In genomic region chr3:112675943-112676530, GRCh38 we compare ENCODE assay signal across 9 cellular contexts. TPM values are rescaled to one million over a fixed set of nuclear protein-coding genes. Genes with fewer than 3 reads are reported as not detected.
A peak's percentile ranks its signal among the peaks of the same experiment; 100 is the strongest.
DNase-seq lines count a peak whose midpoint lies in the region; ATAC-seq and TF ChIP-seq lines count a peak whose summit lies in the region.
"Had no signal": no experiment of that assay in that cellular context is flagged by ENCODE, and none has a peak within 500 bp of the region (broad histone marks: within the 10 kb centered on the region; RNA-seq: fewer than 3 reads in every experiment).

No MANE protein-coding gene starts in this region.

- no peak overlapping the region for H2AFZ ChIP-seq in mesenchymal stem cell (ENCODE audit: low read depth, low read length)

- H3K18ac ChIP-seq in mesenchymal stem cell (ENCODE audit: low read depth in 1 of 2, low read length in 2 of 2) (peak overlapping the region in 1 of 2 experiments; percentile 45), mesendoderm (ENCODE audit: low read length) (no peak overlapping the region)

- H3K27me3 ChIP-seq in CD4-positive, CD25-positive, alpha-beta regulatory T cell (ENCODE audit: control insufficient read depth, insufficient read depth, low read length) = no peaks in the 10 kb centered on the region
- H3K27me3 ChIP-seq in mesenchymal stem cell (ENCODE audit: control insufficient read depth in 1 of 2, insufficient read depth in 1 of 2, low read length in 2 of 2) = no peaks in the 10 kb centered on the region
- no peaks in the 10 kb centered on the region for H3K27me3 ChIP-seq in mesendoderm (ENCODE audit: insufficient read depth, low read length, poor library complexity)

- H3K36me3 Mint-ChIP-seq in CD4-positive, CD25-positive, alpha-beta regulatory T cell = no peaks in the 10 kb centered on the region
- no peaks in the 10 kb centered on the region for H3K36me3 Mint-ChIP-seq in activated CD4-positive, alpha-beta memory T cell treated with anti-CD3 and anti-CD28 coated beads for 36 hours

- no peak overlapping the region for H4K91ac ChIP-seq in mesenchymal stem cell (ENCODE audit: low read length)

- H3K79me2 ChIP-seq in mesendoderm (ENCODE audit: control insufficient read depth, insufficient read depth, low read length) = no peaks in the 10 kb centered on the region

- H3K4me2 ChIP-seq in mesenchymal stem cell (ENCODE audit: low read length, poor library complexity, severe bottlenecking) (no peak overlapping the region), mesendoderm (ENCODE audit: low read length) (no peak overlapping the region)

- H4K8ac ChIP-seq in mesenchymal stem cell (ENCODE audit: low read length) (peak overlapping the region; percentile 48), mesendoderm (ENCODE audit: low read depth, low read length) (no peak overlapping the region)

- H2AK5ac ChIP-seq in mesenchymal stem cell (ENCODE audit: low read length, severe bottlenecking) (peak overlapping the region; percentile 81), mesendoderm (ENCODE audit: low read length) (no peak overlapping the region)

- no peak overlapping the region for H2BK5ac ChIP-seq in mesenchymal stem cell (ENCODE audit: low read depth, low read length, poor library complexity, severe bottlenecking)
- no peak overlapping the region for H2BK5ac ChIP-seq in mesendoderm (ENCODE audit: low read length)

- H3K27ac ChIP-seq in CD4-positive, CD25-positive, alpha-beta regulatory T cell (ENCODE audit: insufficient read depth, low read length, poor library complexity, severe bottlenecking) = peak overlapping the region; percentile 74
- H3K27ac ChIP-seq in HEK293 (ENCODE audit: extremely low read depth, low read depth, low read length) = no peak overlapping the region
- H3K27ac ChIP-seq in mesenchymal stem cell (ENCODE audit: low read length, poor library complexity, severe bottlenecking) = peak overlapping the region; percentile 98
- no peak overlapping the region for H3K27ac ChIP-seq in mesendoderm (ENCODE audit: low read depth, low read length)

- H3K4me1 ChIP-seq in CD4-positive, CD25-positive, alpha-beta regulatory T cell (ENCODE audit: control insufficient read depth, insufficient read depth, low read length, poor library complexity, severe bottlenecking) = peaks cover 34% of the 10 kb centered on the region
- peaks cover 5% of the 10 kb centered on the region; the same call in 1 of the 2 replicates for H3K4me1 ChIP-seq in HEK293 (ENCODE audit: control insufficient read depth, insufficient read depth, low read length)
- H3K4me1 ChIP-seq in mesenchymal stem cell (ENCODE audit: control insufficient read depth, insufficient read depth, low read depth, low read length) = peaks cover 9% of the 10 kb centered on the region
- H3K4me1 ChIP-seq in mesendoderm (ENCODE audit: control insufficient read depth, low read depth, low read length) = no peaks in the 10 kb centered on the region

- H3K9me3 Mint-ChIP-seq in CD4-positive, CD25-positive, alpha-beta regulatory T cell = peaks cover 0 to 1% (median 0%) of the 10 kb centered on the region in 7 donors
- no peaks in the 10 kb centered on the region for H3K9me3 Mint-ChIP-seq in activated CD4-positive, alpha-beta memory T cell treated with anti-CD3 and anti-CD28 coated beads for 36 hours

- H3K4me3 ChIP-seq in CD4-positive, CD25-positive, alpha-beta regulatory T cell (ENCODE audit: low read depth, low read length) = peak overlapping the region; percentile 45
- H3K4me3 ChIP-seq in HEK293 (ENCODE audit: low read depth, low read length) = no peak overlapping the region
- H3K4me3 ChIP-seq in mesenchymal stem cell (ENCODE audit: insufficient read depth in 1 of 2, low read depth in 1 of 2, low read length in 2 of 2) = peak overlapping the region in 1 of 2 experiments; percentile 9
- H3K4me3 ChIP-seq in mesendoderm (ENCODE audit: low read length) = no peak overlapping the region

- peak overlapping the region; percentile 46 to 59 (median 54) for H3K4me3 Mint-ChIP-seq in CD4-positive, CD25-positive, alpha-beta regulatory T cell
- H3K4me3 Mint-ChIP-seq in activated CD4-positive, alpha-beta memory T cell treated with anti-CD3 and anti-CD28 coated beads for 36 hours = peak overlapping the region; percentile 14

- H3K4me1 Mint-ChIP-seq in CD4-positive, CD25-positive, alpha-beta regulatory T cell = peaks cover 23 to 63% (median 37%) of the 10 kb centered on the region in 4 donors
- peaks cover 57% of the 10 kb centered on the region for H3K4me1 Mint-ChIP-seq in activated CD4-positive, alpha-beta memory T cell treated with anti-CD3 and anti-CD28 coated beads for 36 hours (ENCODE audit: low read depth)

- H2BK120ac ChIP-seq in mesenchymal stem cell (ENCODE audit: low read depth, low read length) (no peak overlapping the region), mesendoderm (ENCODE audit: low read depth, low read length) (no peak overlapping the region)

- H2BK15ac ChIP-seq in mesenchymal stem cell (ENCODE audit: low read depth, poor library complexity, severe bottlenecking) = peak overlapping the region; percentile 48
- no peak overlapping the region for H2BK15ac ChIP-seq in mesendoderm (replicated peaks; ENCODE audit: low read depth)

- TF ChIP-seq CTCF in HEK293 (tag by site-specific recombination; IDR thresholded peaks at IDR 0.05) = no peak

- no peak overlapping the region for H3K23ac ChIP-seq in mesenchymal stem cell (ENCODE audit: low read length in 2 of 2)
- H3K23ac ChIP-seq in mesendoderm (ENCODE audit: low read length) = no peak overlapping the region

- DNase-seq in CD4-positive, CD25-positive, alpha-beta regulatory T cell = peak in 1 of 3 donors; percentile 44
- DNase-seq in activated CD4-positive, alpha-beta memory T cell treated with anti-CD3 and anti-CD28 coated beads for 36 hours = no peak
- DNase-seq in mesenchymal stem cell (no peak), HuH-7 (ENCODE audit: low spot score) (no peak), mesendoderm (no peak), dermis blood vessel endothelial cell (no peak), midbrain (lab: John Stamatoyannopoulos, UW) (no peak)
- DNase-seq: effector CD8-positive, alpha-beta T cell had no signal

- H2BK12ac ChIP-seq in mesenchymal stem cell (ENCODE audit: low read length in 2 of 2) = peak overlapping the region in 1 of 2 experiments; percentile 75

- CTCF ChIA-PET in HEK293 (lab: Yijun Ruan, JAX) = no interaction called here
- CTCF ChIA-PET in activated CD4-positive, alpha-beta memory T cell treated with anti-CD3 and anti-CD28 coated beads for 36 hours (lab: Charles Lee) = interaction anchor here (1.1 to 1.2 kb wide), 2 partner anchors 58 to 303 kb away, joined by 3 to 5 read pairs; no protein-coding TSS in a partner anchor

- H3K56ac ChIP-seq in mesendoderm (ENCODE audit: low read length) = no peak overlapping the region

- no peaks in the 10 kb centered on the region for H3K9me3 ChIP-seq in CD4-positive, CD25-positive, alpha-beta regulatory T cell (ENCODE audit: control insufficient read depth in 2 of 2, low read length in 2 of 2)
- H3K9me3 ChIP-seq in HEK293 (ENCODE audit: control insufficient read depth, insufficient read depth, low read depth, low read length) = no peaks in the 10 kb centered on the region
- H3K9me3 ChIP-seq in mesenchymal stem cell (ENCODE audit: control insufficient read depth, low read length) = no peaks in the 10 kb centered on the region

- peak overlapping the region; percentile 75 for H3K9ac ChIP-seq in mesenchymal stem cell (ENCODE audit: low read length)
- no peak overlapping the region for H3K9ac ChIP-seq in mesendoderm (ENCODE audit: low read length)

- POLR2A ChIA-PET in HEK293 (lab: Yijun Ruan, JAX) = no interaction called here
- POLR2A ChIA-PET in activated CD4-positive, alpha-beta memory T cell treated with anti-CD3 and anti-CD28 coated beads for 36 hours (lab: Charles Lee) = interaction anchor here (1.0 kb wide), 1 partner anchor 61 kb away, joined by 3 read pairs; no protein-coding TSS in a partner anchor

- no peak for ATAC-seq in CD4-positive, CD25-positive, alpha-beta regulatory T cell (ENCODE audit: low read depth in 2 of 2)

- no peak overlapping the region for H3K14ac ChIP-seq in mesenchymal stem cell (ENCODE audit: low read length in 2 of 2)

- H3K27me3 Mint-ChIP-seq in CD4-positive, CD25-positive, alpha-beta regulatory T cell = no peaks in the 10 kb centered on the region
- peaks cover 14% of the 10 kb centered on the region for H3K27me3 Mint-ChIP-seq in activated CD4-positive, alpha-beta memory T cell treated with anti-CD3 and anti-CD28 coated beads for 36 hours

- H3K79me1 ChIP-seq in mesenchymal stem cell (replicated peaks; ENCODE audit: low read length, poor library complexity, severe bottlenecking) (no peaks in the 10 kb centered on the region), mesendoderm (ENCODE audit: low read length) (no peaks in the 10 kb centered on the region)

- H3K36me3 ChIP-seq in CD4-positive, CD25-positive, alpha-beta regulatory T cell (ENCODE audit: control insufficient read depth, insufficient read depth, low read length) = no peaks in the 10 kb centered on the region
- H3K36me3 ChIP-seq in HEK293 (ENCODE audit: control insufficient read depth in 2 of 2, insufficient read depth in 1 of 2, low read length in 2 of 2) (no peaks in the 10 kb centered on the region), mesenchymal stem cell (ENCODE audit: control insufficient read depth in 1 of 2, insufficient read depth in 2 of 2, low read depth in 1 of 2, low read length in 2 of 2) (no peaks in the 10 kb centered on the region), mesendoderm (ENCODE audit: control insufficient read depth, insufficient read depth, low read length) (no peaks in the 10 kb centered on the region)

- 100% methylated on average over 4 of the region's 4 CpGs for WGBS in mesenchymal stem cell
- WGBS in mesendoderm (ENCODE audit: extremely low coverage, insufficient coverage, low lambda C conversion rate) = no CpG with 5 or more reads among the region's 4 CpGs

- no peak overlapping the region for H4K5ac ChIP-seq in mesendoderm (ENCODE audit: low read length)

- H3K4ac ChIP-seq in mesenchymal stem cell (ENCODE audit: low read depth in 1 of 2, low read length in 2 of 2) (peak overlapping the region in 1 of 2 experiments; percentile 46), mesendoderm (ENCODE audit: low read depth, low read length) (no peak overlapping the region)

- H3K27ac Mint-ChIP-seq in CD4-positive, CD25-positive, alpha-beta regulatory T cell = peak overlapping the region; percentile 59 to 91 (median 86)
- H3K27ac Mint-ChIP-seq in activated CD4-positive, alpha-beta memory T cell treated with anti-CD3 and anti-CD28 coated beads for 36 hours = no peak overlapping the region

- intact Hi-C loops in activated CD4-positive, alpha-beta memory T cell treated with anti-CD3 and anti-CD28 coated beads for 36 hours (cut with micrococcal nuclease) = loop anchor here (1.0 to 5.0 kb wide), 8 partner anchors 33 to 1071 kb away; partner anchors contain the start of genes ATG3, ATP6V1A, NAA50 and SLC35A5

RNA-seq across cellular contexts. Expression of gene CCDC80, which starts 35.1 kb away (rescaled TPM):
- not detected for total RNA-seq in CD4-positive, CD25-positive, alpha-beta regulatory T cell
- under 1 TPM in 3 of 4 donors, not detected in 1; 0.05 to 0.10 (median 0.07) TPM for polyA plus RNA-seq in CD4-positive, CD25-positive, alpha-beta regulatory T cell
- total RNA-seq in activated CD4-positive, alpha-beta memory T cell treated with anti-CD3 and anti-CD28 coated beads for 36 hours = not detected
- 220 TPM for polyA plus RNA-seq in mesenchymal stem cell (2013, experiment 1 of 2)
- 229 TPM for polyA plus RNA-seq in mesenchymal stem cell (2013, experiment 2 of 2)
- polyA plus RNA-seq in mesendoderm (2013, experiment 1 of 2) = 4.3 TPM
- polyA plus RNA-seq in mesendoderm (2013, experiment 2 of 2) = 5.2 TPM
- 8.5 and 24.3 TPM in 2 replicates for total RNA-seq in dermis blood vessel endothelial cell

Comparison
In these comparisons a context has a peak if more than half of its experiments do, and no peak if none do; other contexts are left out.
1. H3K27ac ChIP-seq: peak in CD4-positive, CD25-positive, alpha-beta regulatory T cell (single experiment) and mesenchymal stem cell (single experiment); none in HEK293 (single experiment) and mesendoderm (single experiment).